ENCODE assay signal across 8 cellular contexts in the genomic region with DNA sequence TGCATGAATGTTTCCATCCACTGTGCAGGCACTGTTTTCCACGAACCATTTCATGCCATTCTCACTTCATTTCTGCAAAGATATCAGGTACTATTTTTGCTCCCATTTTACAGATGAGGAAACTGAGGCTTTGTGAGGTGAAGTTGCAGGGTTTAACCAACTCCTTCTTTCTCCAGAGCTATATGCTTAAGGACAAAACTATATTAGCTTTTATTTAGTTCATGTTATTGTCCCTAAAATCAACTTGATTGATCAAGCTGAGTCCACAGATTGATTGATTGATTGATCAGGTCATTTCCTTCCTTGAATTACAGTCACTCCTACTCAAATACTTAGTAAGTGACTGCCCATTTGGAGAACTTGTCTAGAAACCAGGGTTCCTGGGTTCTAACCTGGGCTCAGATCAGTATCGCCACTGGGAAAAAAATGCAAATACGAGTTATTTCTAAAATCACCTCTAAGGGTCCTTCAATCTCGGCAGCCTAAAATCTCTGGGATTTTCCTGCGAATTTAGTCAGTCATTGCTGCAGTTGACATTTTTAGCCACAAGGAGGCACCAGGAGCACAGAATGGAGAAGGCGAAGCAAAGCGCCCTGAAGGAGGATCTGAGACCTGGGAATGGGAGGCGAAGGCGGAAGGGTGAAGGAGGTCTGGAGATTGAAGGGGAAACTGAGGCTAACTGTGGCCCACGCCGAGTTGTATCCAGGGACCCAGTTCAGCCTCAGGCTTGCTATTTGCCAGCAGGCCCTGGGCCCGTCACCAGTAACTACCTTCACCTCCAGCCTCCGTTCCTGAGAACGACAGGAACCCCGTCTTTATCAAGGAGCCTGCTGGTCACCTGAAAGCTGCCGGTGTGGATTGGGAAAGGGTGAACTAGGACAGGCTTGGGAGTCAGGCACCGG. TPM values are rescaled to one million over a fixed set of nuclear protein-coding genes. Genes with fewer than 3 reads are reported as not detected.
DNase-seq lines count a peak whose midpoint lies in the region; ATAC-seq and TF ChIP-seq lines count a peak whose summit lies in the region.

No MANE protein-coding gene starts in this region.

- H3K9ac ChIP-seq in adipocyte (ENCODE audit: low read length) = no peak overlapping the region

- H3K36me3 ChIP-seq in adipocyte (ENCODE audit: control insufficient read depth, insufficient read depth, low read length, severe bottlenecking) (no peaks in the 10 kb centered on the region), left ventricle myocardium inferior (no peaks in the 10 kb centered on the region)

- no peak overlapping the region for H3K27ac ChIP-seq in left ventricle myocardium inferior (replicated peaks)

- intact Hi-C loops in left ventricle myocardium inferior (cut with micrococcal nuclease) = loop anchor here (5.0 kb wide), 1 partner anchor 120 kb away; no protein-coding TSS in a partner anchor

- no peak for TF ChIP-seq POLR2A in GM18505 (IDR thresholded peaks at IDR 0.05; ENCODE audit: borderline replicate concordance, extremely low read depth, insufficient read depth, insufficient read length)

- DNase-seq in GM03348 (ENCODE audit: low spot score) = peak; percentile 85
- DNase-seq in NCI-H1105 (lab: John Stamatoyannopoulos, UW) = peak; percentile 72
- peak; percentile 6 to 63 for DNase-seq in SW 1271 (lab: John Stamatoyannopoulos, UW)
- peak; percentile 96 for DNase-seq in adipocyte (ENCODE audit: low read depth)
- peak; percentile 38 for DNase-seq in left ventricle myocardium inferior
- DNase-seq in pulmonary artery endothelial cell (ENCODE audit: low read depth, low spot score) = peak; percentile 19

- ATAC-seq in GM18505 (IDR thresholded peaks at IDR 0.05; ENCODE audit: unreplicated experiment) = no peak
- no peak for ATAC-seq in HG03354 (IDR thresholded peaks at IDR 0.05; ENCODE audit: poor library complexity, severe bottlenecking, unreplicated experiment)

- H3K4me1 ChIP-seq in adipocyte (ENCODE audit: control insufficient read depth, insufficient read depth, low read length) (no peaks in the 10 kb centered on the region), left ventricle myocardium inferior (peaks cover 3% of the 10 kb centered on the region)

- H3K9me3 ChIP-seq in adipocyte (ENCODE audit: control insufficient read depth, low read length) = no peaks in the 10 kb centered on the region
- H3K9me3 ChIP-seq in left ventricle myocardium inferior (replicated peaks) = no peaks in the 10 kb centered on the region

- H3K4me3 ChIP-seq in adipocyte (ENCODE audit: low read length) (peak overlapping the region; percentile 10), left ventricle myocardium inferior (peak overlapping the region; percentile 15)

- TF ChIP-seq CTCF in left ventricle myocardium inferior (IDR thresholded peaks at IDR 0.05; ENCODE audit: borderline replicate concordance) = peak; percentile 92

- H3K27me3 ChIP-seq in adipocyte (replicated peaks; ENCODE audit: control insufficient read depth, insufficient read depth, low read length) (peaks cover 12% of the 10 kb centered on the region), left ventricle myocardium inferior (ENCODE audit: low read depth) (peaks cover 21% of the 10 kb centered on the region)

RNA-seq across cellular contexts. Expression of gene MUL1, which starts 14.3 kb away (rescaled TPM):
- 45.0 TPM for total RNA-seq in left ventricle myocardium inferior
- 32.9 and 36.0 TPM in 2 replicates for total RNA-seq in pulmonary artery endothelial cell

RNA-seq across cellular contexts. Expression of gene FAM43B, which starts 30.2 kb away (rescaled TPM):
- total RNA-seq in left ventricle myocardium inferior = 1.9 TPM
- not detected in 2 replicates for total RNA-seq in pulmonary artery endothelial cell

RNA-seq across cellular contexts. Expression of gene CAMK2N1, which starts 36.2 kb away (rescaled TPM):
- total RNA-seq in left ventricle myocardium inferior = 7.9 TPM
- total RNA-seq in pulmonary artery endothelial cell = 10.3 and 10.9 TPM in 2 replicates

Comparison
In these comparisons a context has a peak if more than half of its experiments do, and no peak if none do; other contexts are left out.
1. DNase-seq: peak in every context shown above with its lines; median percentile 96 in adipocyte; 85 in GM03348; 72 in NCI-H1105; 38 in left ventricle myocardium inferior; 34 in SW 1271; 19 in pulmonary artery endothelial cell.